Comparison of ENCODE assay signal across 15 cellular contexts in genomic region chr1:54163051-54163450, GRCh38. TPM values are rescaled to one million over a fixed set of nuclear protein-coding genes. Genes with fewer than 3 reads are reported as not detected.
"Had no signal": no experiment of that assay in that cellular context is flagged by ENCODE, and none has a peak within 500 bp of the region (broad histone marks: within the 10 kb centered on the region; RNA-seq: fewer than 3 reads in every experiment).

No MANE protein-coding gene starts in this region.

- H3K36me3 ChIP-seq: tibial artery had no signal

- H3K9me3 ChIP-seq: tibial artery had no signal

- H3K79me2 ChIP-seq: parathyroid adenoma had no signal

- DNase-seq: activated CD4-positive, alpha-beta T cell treated with anti-CD3 and anti-CD28 coated beads for 1 hour; activated CD4-positive, alpha-beta T cell treated with anti-CD3 and anti-CD28 coated beads, Interleukin-2, amount 50 U/mL, for 4 hours; activated naive CD4-positive, alpha-beta T cell treated with Interleukin-2 at 50 U/mL for 16 hours; anterior cingulate cortex; cerebellar nuclear complex; mammary epithelial cell; naive thymus-derived CD4-positive, alpha-beta T cell; tibial artery had no signal

- H3K4me3 ChIP-seq: tibial artery had no signal

- H3K27ac ChIP-seq: parathyroid adenoma, tibial artery, VCaP had no signal

- ATAC-seq: activated T-helper 17 cell treated with anti-CD3 and anti-CD28 coated beads, Interleukin-2, amount 50 U/mL, for 72 hours; left lobe of liver; naive thymus-derived CD4-positive, alpha-beta T cell; stimulated activated memory B cell treated with anti-CD40 and anti-IgM and Interleukin-4, amounts not matched to agents 10 μg/mL and 1 μg/mL and 100 μg/mL, for 72 hours had no signal

- H3K27me3 ChIP-seq: tibial artery had no signal

- H3K4me1 ChIP-seq: parathyroid adenoma, tibial artery had no signal

- H2AFZ ChIP-seq: parathyroid adenoma had no signal

- H3K9ac ChIP-seq: parathyroid adenoma had no signal

RNA-seq across cellular contexts. Expression of gene CDCP2, which starts 10.3 kb away (rescaled TPM):
- total RNA-seq: epithelial cell of proximal tubule, left lobe of liver, mammary epithelial cell, renal cortical epithelial cell had no signal
- polyA plus RNA-seq: mammary epithelial cell; naive thymus-derived CD4-positive, alpha-beta T cell had no signal
